ENCODE assay signal across 8 cellular contexts in the genomic region with DNA sequence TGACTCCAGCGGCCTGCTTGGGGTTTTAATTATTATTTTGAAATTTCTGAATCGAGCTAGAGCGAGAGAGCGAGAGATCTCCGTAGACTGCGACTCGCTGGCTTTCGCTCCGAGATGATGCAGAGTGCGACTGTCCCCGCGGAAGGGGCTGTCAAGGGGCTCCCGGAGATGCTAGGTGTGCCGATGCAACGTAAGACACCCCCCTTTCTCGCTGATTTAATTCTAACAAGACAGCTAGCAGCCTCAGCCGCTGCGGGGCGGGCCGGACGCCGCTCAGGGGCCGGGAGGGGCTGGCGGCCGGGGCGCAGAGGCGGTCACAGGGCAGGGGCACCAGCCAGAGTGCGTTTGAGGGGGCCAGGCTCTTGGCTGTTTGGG. TPM values are rescaled to one million over a fixed set of nuclear protein-coding genes. Genes with fewer than 3 reads are reported as not detected.
A peak's percentile ranks its signal among the peaks of the same experiment; 100 is the strongest.
DNase-seq lines count a peak whose midpoint lies in the region; ATAC-seq, FAIRE-seq and TF ChIP-seq lines count a peak whose summit lies in the region.

No MANE protein-coding gene starts in this region.

- peaks cover 91% of the 10 kb centered on the region for H3K27me3 Mint-ChIP-seq in activated naive CD4-positive, alpha-beta T cell treated with anti-CD3 and anti-CD28 coated beads, Interleukin-2, amount 10 ng/mL, durations not matched to agents 7 days and 5 days

- FAIRE-seq in H54 (lab: Jason Lieb, UNC) (no peak), urothelium cell line (lab: Jason Lieb, UNC) (no peak)

- H2AFZ ChIP-seq in ACC112 (ENCODE audit: low read length, unreplicated experiment): no peak overlapping the region

- peaks cover 28% of the 10 kb centered on the region for H3K4me1 Mint-ChIP-seq in activated naive CD4-positive, alpha-beta T cell treated with anti-CD3 and anti-CD28 coated beads, Interleukin-2, amount 10 ng/mL, durations not matched to agents 7 days and 5 days

- H3K79me2 ChIP-seq in ACC112 (ENCODE audit: control insufficient read depth, insufficient read depth, low read length, unreplicated experiment): no peaks in the 10 kb centered on the region

- 1 to 2% methylated on average over 28 of the region's 28 CpGs for WGBS in lower leg skin, 2 donors

- peaks cover 93% of the 10 kb centered on the region for H3K27me3 ChIP-seq in ACC112 (ENCODE audit: insufficient read depth, low read length)

- no peak overlapping the region for H3K27ac Mint-ChIP-seq in activated naive CD4-positive, alpha-beta T cell treated with anti-CD3 and anti-CD28 coated beads, Interleukin-2, amount 10 ng/mL, durations not matched to agents 7 days and 5 days

- no peak for ATAC-seq in HG02973 (IDR thresholded peaks at IDR 0.05; ENCODE audit: unreplicated experiment)

- intact Hi-C loops in lower leg skin (cut with DNase I; ENCODE audit: low total_unique reads): no loop called here

- no peaks in the 10 kb centered on the region for H3K9me3 Mint-ChIP-seq in activated naive CD4-positive, alpha-beta T cell treated with anti-CD3 and anti-CD28 coated beads, Interleukin-2, amount 10 ng/mL, durations not matched to agents 7 days and 5 days

- H3K4me3 ChIP-seq in ACC112 (ENCODE audit: low read depth, low read length) (peak overlapping the region; percentile 73), lower leg skin (ENCODE audit: low read depth, poor library complexity, severe bottlenecking) (peak overlapping the region; percentile 37)

- TF ChIP-seq POLR2A in H54 (IDR thresholded peaks at IDR 0.05; ENCODE audit: low read depth, low read length) (no peak), lower leg skin (IDR thresholded peaks at IDR 0.05) (no peak)

- no peak overlapping the region for H3K27ac ChIP-seq in ACC112 (ENCODE audit: low read depth, low read length)

- peak overlapping the region; percentile 68 for H3K4me3 Mint-ChIP-seq in activated naive CD4-positive, alpha-beta T cell treated with anti-CD3 and anti-CD28 coated beads, Interleukin-2, amount 10 ng/mL, durations not matched to agents 7 days and 5 days

- TF ChIP-seq CTCF in lower leg skin (IDR thresholded peaks at IDR 0.05): no peak

- CTCF ChIA-PET in activated naive CD4-positive, alpha-beta T cell treated with anti-CD3 and anti-CD28 coated beads, Interleukin-2, amount 10 ng/mL, durations not matched to agents 7 days and 5 days (lab: Charles Lee): no interaction called here

- peak; percentile 33 for DNase-seq in H54 (ENCODE audit: insufficient read length, low spot score)
- DNase-seq in activated naive CD4-positive, alpha-beta T cell treated with anti-CD3 and anti-CD28 coated beads, Interleukin-2, amount 10 ng/mL, durations not matched to agents 7 days and 5 days: no peak
- no peak for DNase-seq in lower leg skin (ENCODE audit: low spot score in 2 of 2)
- DNase-seq in urothelium cell line (ENCODE audit: low spot score): peak; percentile 41
- no peak for DNase-seq in amygdala (lab: John Stamatoyannopoulos, UW)
- DNase-seq in NCI-H446 (lab: John Stamatoyannopoulos, UW): no peak

- H3K36me3 Mint-ChIP-seq in activated naive CD4-positive, alpha-beta T cell treated with anti-CD3 and anti-CD28 coated beads, Interleukin-2, amount 10 ng/mL, durations not matched to agents 7 days and 5 days: no peaks in the 10 kb centered on the region

- H3K36me3 ChIP-seq in ACC112 (ENCODE audit: insufficient read depth, low read length): no peaks in the 10 kb centered on the region

- H3K4me1 ChIP-seq in ACC112 (ENCODE audit: control insufficient read depth, insufficient read depth, low read length, unreplicated experiment): no peaks in the 10 kb centered on the region

RNA-seq across cellular contexts. Expression of gene LHX4, which starts 0.3 kb away (rescaled TPM):
- under 1 TPM in 3 of 4 donors, not detected in 1; 0.08 to 0.32 (median 0.17) TPM for total RNA-seq in lower leg skin

Comparison
In these comparisons a context has a peak if more than half of its experiments do, and no peak if none do; other contexts are left out.
1. DNase-seq: peak in H54 (single experiment) and urothelium cell line (single experiment); none in activated naive CD4-positive, alpha-beta T cell treated with anti-CD3 and anti-CD28 coated beads, Interleukin-2, amount 10 ng/mL, durations not matched to agents 7 days and 5 days (single experiment), lower leg skin (0 of 2), amygdala (0 of 56) and NCI-H446 (0 of 2).